ENCODE assay signal across 28 cellular contexts in the genomic region with DNA sequence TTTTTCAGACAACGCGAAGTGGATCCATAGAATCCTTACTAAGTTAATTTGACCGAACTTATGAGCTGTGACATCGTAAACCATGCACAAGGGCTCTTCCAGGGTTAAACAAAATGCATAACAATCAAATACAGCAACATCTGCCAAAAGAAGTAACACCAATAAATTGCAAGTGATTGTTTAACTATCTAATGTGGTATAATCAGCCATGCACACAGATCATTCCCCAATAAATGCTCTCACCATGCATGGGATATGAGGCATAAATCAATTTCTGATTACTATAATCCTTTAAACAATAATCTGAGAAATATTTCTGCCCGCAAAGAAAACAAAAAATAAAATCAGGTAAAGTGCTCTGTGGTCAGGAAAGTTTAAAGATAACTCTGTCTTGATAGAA. TPM values are rescaled to one million over a fixed set of nuclear protein-coding genes. Genes with fewer than 3 reads are reported as not detected.
DNase-seq lines count a peak whose midpoint lies in the region; FAIRE-seq and TF ChIP-seq lines count a peak whose summit lies in the region.
"Had no signal": no experiment of that assay in that cellular context is flagged by ENCODE, and none has a peak within 500 bp of the region (broad histone marks: within the 10 kb centered on the region; RNA-seq: fewer than 3 reads in every experiment).

No MANE protein-coding gene starts in this region.

- POLR2A ChIA-PET in HEK293T (lab: Yijun Ruan, JAX) = no interaction called here
- POLR2A ChIA-PET in SK-N-SH (lab: Yijun Ruan, JAX) = no interaction called here

- H3K4me3 ChIP-seq in SK-N-SH (ENCODE audit: low read depth in 2 of 2, low read length in 1 of 2) = no peak overlapping the region
- H3K4me3 ChIP-seq: A549; BLaER1 treated with 17β-estradiol and CSF1 and Interleukin-3, amounts not matched to agents 10 nM and 100 nM; GM23248 had no signal

- no peaks in the 10 kb centered on the region for H4K20me1 ChIP-seq in SK-N-SH (ENCODE audit: insufficient read depth)
- H4K20me1 ChIP-seq: BLaER1 treated with 17β-estradiol and CSF1 and Interleukin-3, amounts not matched to agents 10 nM and 100 nM had no signal

- CTCF ChIA-PET in HEK293T (lab: Yijun Ruan, JAX) = no interaction called here
- CTCF ChIA-PET in SK-N-SH (lab: Yijun Ruan, JAX) = no interaction called here

- peak; percentile 56 for FAIRE-seq in GM12892 (lab: Jason Lieb, UNC)
- FAIRE-seq: A549, D721Med, GM19239, H1 had no signal

- no peak for TF ChIP-seq EP300 in SK-N-SH (IDR thresholded peaks at IDR 0.05; ENCODE audit: borderline replicate concordance in 1 of 2, low read depth in 1 of 2, low read length in 1 of 2)

- H3K4me1 ChIP-seq in SK-N-SH (ENCODE audit: control insufficient read depth in 1 of 2, insufficient read depth in 2 of 2, low read depth in 1 of 2, low read length in 1 of 2) = no peaks in the 10 kb centered on the region
- H3K4me1 ChIP-seq: A549, BE2C had no signal

- H3K36me3 Mint-ChIP-seq in mesothelial cell of epicardium = no peaks in the 10 kb centered on the region

- no peaks in the 10 kb centered on the region for H3K4me1 Mint-ChIP-seq in mesothelial cell of epicardium
- H3K4me1 Mint-ChIP-seq: CD8-positive, alpha-beta memory T cell had no signal

- no peak for TF ChIP-seq RAD21 in SK-N-SH (IDR thresholded peaks at IDR 0.05; ENCODE audit: low read length)

- H3K36me3 ChIP-seq in SK-N-SH (replicated peaks in 1 of 2; ENCODE audit: control insufficient read depth in 1 of 2, insufficient read depth in 2 of 2, low read length in 1 of 2) = no peaks in the 10 kb centered on the region
- H3K36me3 ChIP-seq: BE2C; BLaER1 treated with 17β-estradiol and CSF1 and Interleukin-3, amounts not matched to agents 10 nM and 100 nM had no signal

- H3K27me3 ChIP-seq in SK-N-SH (ENCODE audit: insufficient read depth) = no peaks in the 10 kb centered on the region
- H3K27me3 ChIP-seq: BE2C; BLaER1 treated with 17β-estradiol and CSF1 and Interleukin-3, amounts not matched to agents 10 nM and 100 nM had no signal

- no peak for DNase-seq in GM12892 (ENCODE audit: insufficient read length)
- DNase-seq in HEK293T (ENCODE audit: extremely low spot score) = no peak
- peak; percentile 31 to 67 for DNase-seq in NCI-H2081 (lab: John Stamatoyannopoulos, UW)
- peak; percentile 67 for DNase-seq in NCI-H748 (lab: John Stamatoyannopoulos, UW; ENCODE audit: unreplicated experiment)
- DNase-seq in DMS53 (lab: John Stamatoyannopoulos, UW) = no peak
- no peak for DNase-seq in SK-N-SH
- DNase-seq in mesothelial cell of epicardium (ENCODE audit: low spot score in 2 of 2, unreplicated experiment in 2 of 2) = no peak
- DNase-seq: 8988T; ACHN; AML-193; BE2C; CD4-positive, alpha-beta T cell; CD8-positive, alpha-beta memory T cell; DMS 273 treated with DMSO at 0.1 percent for 48 hours; DMS79 treated with DMSO at 0.1 percent for 48 hours; GF-D8; GM23248; H7; HCEC 1CT; HFFc6 had no signal

- H3F3A ChIP-seq in SK-N-SH (replicated peaks; ENCODE audit: insufficient read depth) = no peaks in the 10 kb centered on the region

- H3K9ac ChIP-seq in SK-N-SH = no peak overlapping the region
- H3K9ac ChIP-seq: BLaER1 treated with 17β-estradiol and CSF1 and Interleukin-3, amounts not matched to agents 10 nM and 100 nM; GM23248 had no signal

- H3K27me3 Mint-ChIP-seq in mesothelial cell of epicardium (ENCODE audit: low read depth) = no peaks in the 10 kb centered on the region
- H3K27me3 Mint-ChIP-seq: CD4-positive, alpha-beta T cell had no signal

- no peak overlapping the region for H3K27ac ChIP-seq in SK-N-SH (ENCODE audit: low read depth in 2 of 2, low read length in 1 of 2)
- H3K27ac ChIP-seq: A549, GM23248 had no signal

- no peaks in the 10 kb centered on the region for H3K9me3 ChIP-seq in SK-N-SH
- H3K9me3 ChIP-seq: BE2C had no signal

- H3K4me2 ChIP-seq in SK-N-SH = no peak overlapping the region
- H3K4me2 ChIP-seq: A549 had no signal

- no peaks in the 10 kb centered on the region for H3K9me2 ChIP-seq in SK-N-SH

- H3K4me3 Mint-ChIP-seq in mesothelial cell of epicardium = no peak overlapping the region
- H3K4me3 Mint-ChIP-seq: CD14-positive monocyte; CD4-positive, alpha-beta T cell; CD8-positive, alpha-beta memory T cell; HFFc6 had no signal

- peaks cover 30% of the 10 kb centered on the region for H3K9me3 Mint-ChIP-seq in mesothelial cell of epicardium
- H3K9me3 Mint-ChIP-seq: HFFc6 had no signal

- no peaks in the 10 kb centered on the region for H3K79me2 ChIP-seq in SK-N-SH (ENCODE audit: insufficient read depth)

- 65% methylated on average over 5 of the region's 5 CpGs for WGBS in SK-N-SH (ENCODE audit: low lambda C conversion rate)

- H2AFZ ChIP-seq in SK-N-SH (ENCODE audit: low read depth) = no peak overlapping the region

- TF ChIP-seq CTCF in SK-N-SH (IDR thresholded peaks at IDR 0.05) = no peak
- TF ChIP-seq CTCF in mesothelial cell of epicardium (IDR thresholded peaks at IDR 0.05; ENCODE audit: unreplicated experiment) = no peak

- no peak overlapping the region for H3K27ac Mint-ChIP-seq in mesothelial cell of epicardium
- H3K27ac Mint-ChIP-seq: CD14-positive monocyte; CD4-positive, alpha-beta T cell; CD8-positive, alpha-beta memory T cell; HFFc6 had no signal

- TF ChIP-seq POLR2A in GM12892 (IDR thresholded peaks at IDR 0.05; ENCODE audit: low read depth, low read length) = no peak

TF ChIP-seq in HEK293T, 16 proteins besides CTCF, POLR2A, EP300 and RAD21:
- TF ChIP-seq, protein P1, sequence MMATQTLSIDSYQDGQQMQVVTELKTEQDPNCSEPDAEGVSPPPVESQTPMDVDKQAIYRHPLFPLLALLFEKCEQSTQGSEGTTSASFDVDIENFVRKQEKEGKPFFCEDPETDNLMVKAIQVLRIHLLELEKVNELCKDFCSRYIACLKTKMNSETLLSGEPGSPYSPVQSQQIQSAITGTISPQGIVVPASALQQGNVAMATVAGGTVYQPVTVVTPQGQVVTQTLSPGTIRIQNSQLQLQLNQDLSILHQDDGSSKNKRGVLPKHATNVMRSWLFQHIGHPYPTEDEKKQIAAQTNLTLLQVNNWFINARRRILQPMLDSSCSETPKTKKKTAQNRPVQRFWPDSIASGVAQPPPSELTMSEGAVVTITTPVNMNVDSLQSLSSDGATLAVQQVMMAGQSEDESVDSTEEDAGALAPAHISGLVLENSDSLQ (IDR thresholded peaks at IDR 0.05) = peak; percentile 40; the same call in 1 of the 2 replicates
- no peak for TF ChIP-seq CTBP1 (IDR thresholded peaks at IDR 0.05; ENCODE audit: borderline replicate concordance)

TF ChIP-seq in SK-N-SH, 30 proteins besides CTCF, POLR2A, EP300 and RAD21 (continues in another document):
- no peak for TF ChIP-seq TCF12 (IDR thresholded peaks at IDR 0.05)
- no peak for TF ChIP-seq GABPA (IDR thresholded peaks at IDR 0.05; ENCODE audit: low read depth)
- no peak for TF ChIP-seq NRF1 (IDR thresholded peaks at IDR 0.05; ENCODE audit: low read depth, low read length)
- TF ChIP-seq, protein P2, sequence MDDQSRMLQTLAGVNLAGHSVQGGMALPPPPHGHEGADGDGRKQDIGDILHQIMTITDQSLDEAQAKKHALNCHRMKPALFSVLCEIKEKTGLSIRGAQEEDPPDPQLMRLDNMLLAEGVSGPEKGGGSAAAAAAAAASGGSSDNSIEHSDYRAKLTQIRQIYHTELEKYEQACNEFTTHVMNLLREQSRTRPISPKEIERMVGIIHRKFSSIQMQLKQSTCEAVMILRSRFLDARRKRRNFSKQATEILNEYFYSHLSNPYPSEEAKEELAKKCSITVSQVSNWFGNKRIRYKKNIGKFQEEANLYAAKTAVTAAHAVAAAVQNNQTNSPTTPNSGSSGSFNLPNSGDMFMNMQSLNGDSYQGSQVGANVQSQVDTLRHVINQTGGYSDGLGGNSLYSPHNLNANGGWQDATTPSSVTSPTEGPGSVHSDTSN (IDR thresholded peaks at IDR 0.05) = no peak
- TF ChIP-seq FOSL2 (IDR thresholded peaks at IDR 0.05; ENCODE audit: borderline replicate concordance, low read depth) = no peak
- no peak for TF ChIP-seq TAF1 (IDR thresholded peaks at IDR 0.05; ENCODE audit: borderline replicate concordance, low read depth, low read length)
- TF ChIP-seq, protein P3, sequence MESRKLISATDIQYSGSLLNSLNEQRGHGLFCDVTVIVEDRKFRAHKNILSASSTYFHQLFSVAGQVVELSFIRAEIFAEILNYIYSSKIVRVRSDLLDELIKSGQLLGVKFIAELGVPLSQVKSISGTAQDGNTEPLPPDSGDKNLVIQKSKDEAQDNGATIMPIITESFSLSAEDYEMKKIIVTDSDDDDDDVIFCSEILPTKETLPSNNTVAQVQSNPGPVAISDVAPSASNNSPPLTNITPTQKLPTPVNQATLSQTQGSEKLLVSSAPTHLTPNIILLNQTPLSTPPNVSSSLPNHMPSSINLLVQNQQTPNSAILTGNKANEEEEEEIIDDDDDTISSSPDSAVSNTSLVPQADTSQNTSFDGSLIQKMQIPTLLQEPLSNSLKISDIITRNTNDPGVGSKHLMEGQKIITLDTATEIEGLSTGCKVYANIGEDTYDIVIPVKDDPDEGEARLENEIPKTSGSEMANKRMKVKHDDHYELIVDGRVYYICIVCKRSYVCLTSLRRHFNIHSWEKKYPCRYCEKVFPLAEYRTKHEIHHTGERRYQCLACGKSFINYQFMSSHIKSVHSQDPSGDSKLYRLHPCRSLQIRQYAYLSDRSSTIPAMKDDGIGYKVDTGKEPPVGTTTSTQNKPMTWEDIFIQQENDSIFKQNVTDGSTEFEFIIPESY (IDR thresholded peaks at IDR 0.05; ENCODE audit: borderline replicate concordance, low read depth) = no peak
- no peak for TF ChIP-seq EZH2phosphoT487 (IDR thresholded peaks at IDR 0.05; ENCODE audit: borderline replicate concordance, low read depth)
- TF ChIP-seq MXI1 (IDR thresholded peaks at IDR 0.05; ENCODE audit: low read depth, low read length) = no peak
- TF ChIP-seq, protein P4, sequence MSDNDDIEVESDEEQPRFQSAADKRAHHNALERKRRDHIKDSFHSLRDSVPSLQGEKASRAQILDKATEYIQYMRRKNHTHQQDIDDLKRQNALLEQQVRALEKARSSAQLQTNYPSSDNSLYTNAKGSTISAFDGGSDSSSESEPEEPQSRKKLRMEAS (IDR thresholded peaks at IDR 0.05; ENCODE audit: low read depth) = no peak

RNA-seq across cellular contexts. Expression of a gene that starts 7.7 kb away (rescaled TPM):
- polyA plus RNA-seq in GM12892 (2012; ENCODE audit: missing spikeins) = 0.95 TPM
- polyA plus RNA-seq in SK-N-SH (2012; rRNA removed) = not detected in 2 replicates
- polyA plus RNA-seq in SK-N-SH (2012; cell fraction: cytosol; rRNA removed) = not detected in 2 replicates
- not detected in 2 replicates for polyA plus RNA-seq in SK-N-SH (2012; cell fraction: nucleus; rRNA removed)
- total RNA-seq in mesothelial cell of epicardium = not detected in 3 replicates
- total RNA-seq: CD4-positive, alpha-beta T cell; CD8-positive, alpha-beta memory T cell; Daoy; G401; GM23248; H1; H7 had no signal
- polyA plus RNA-seq: CD14-positive monocyte; CD8-positive, alpha-beta memory T cell; GM23248; H1 had no signal

Comparison
In these comparisons a context has a peak if more than half of its experiments do, and no peak if none do; other contexts are left out.
1. DNase-seq: peak in NCI-H2081 (2 of 2) and NCI-H748 (single experiment); none in GM12892 (single experiment), HEK293T (single experiment), DMS53 (single experiment), SK-N-SH (single experiment) and mesothelial cell of epicardium (0 of 2).